20 cellular contexts compared by ENCODE assay signal in genomic region chr11:508956-509355, GRCh38. TPM values are rescaled to one million over a fixed set of nuclear protein-coding genes. Genes with fewer than 3 reads are reported as not detected.
A peak's percentile ranks its signal among the peaks of the same experiment; 100 is the strongest.
DNase-seq lines count a peak whose midpoint lies in the region; ATAC-seq and TF ChIP-seq lines count a peak whose summit lies in the region.
"Had no signal": no experiment of that assay in that cellular context is flagged by ENCODE, and none has a peak within 500 bp of the region (broad histone marks: within the 10 kb centered on the region; RNA-seq: fewer than 3 reads in every experiment).

No MANE protein-coding gene starts in this region.

- H4K91ac ChIP-seq in IMR-90 (ENCODE audit: insufficient read depth, low read depth, low read length), result no peak overlapping the region
- no peak overlapping the region for H4K91ac ChIP-seq in mesenchymal stem cell (ENCODE audit: low read length)

- H3K79me1 ChIP-seq in IMR-90 (ENCODE audit: low read depth in 1 of 2, low read length in 2 of 2), result peaks cover 19 to 44% of the 10 kb centered on the region in 2 experiments
- peaks cover 24% of the 10 kb centered on the region for H3K79me1 ChIP-seq in mesenchymal stem cell (replicated peaks; ENCODE audit: low read length, poor library complexity, severe bottlenecking)

- no peak overlapping the region for H3K27ac Mint-ChIP-seq in CD8-positive, alpha-beta T cell
- no peak overlapping the region for H3K27ac Mint-ChIP-seq in central memory CD8-positive, alpha-beta T cell (ENCODE audit: low read depth)
- H3K27ac Mint-ChIP-seq in neural progenitor cell, result no peak overlapping the region

- peaks cover 5% of the 10 kb centered on the region for H3K36me3 ChIP-seq in CD8-positive, alpha-beta T cell (ENCODE audit: insufficient read depth, low read length)
- peaks cover 10% of the 10 kb centered on the region for H3K36me3 ChIP-seq in IMR-90 (ENCODE audit: control insufficient read depth, insufficient read depth, low read length)
- no peaks in the 10 kb centered on the region for H3K36me3 ChIP-seq in neural progenitor cell
- H3K36me3 ChIP-seq in mesenchymal stem cell (ENCODE audit: control insufficient read depth in 1 of 2, insufficient read depth in 2 of 2, low read depth in 1 of 2, low read length in 2 of 2), result peaks cover 31 to 37% of the 10 kb centered on the region in 2 experiments
- H3K36me3 ChIP-seq: BE2C had no signal

- intact Hi-C loops in CD8-positive, alpha-beta T cell (cut with DNase I, micrococcal nuclease), result loop anchor here (5.0 kb wide), 2 partner anchors 197 to 302 kb away; partner anchors contain the start of genes BET1L (in 1 of the 2), IFITM1 (in 1 of the 2) and RIC8A (in 1 of the 2)
- intact Hi-C loops in IMR-90 (cut with micrococcal nuclease) (no loop called here), right cardiac atrium (cut with DNase I) (no loop called here)

- no peak overlapping the region for H2AFZ ChIP-seq in IMR-90 (replicated peaks; ENCODE audit: low read length, poor library complexity)
- H2AFZ ChIP-seq in neural progenitor cell (replicated peaks), result no peak overlapping the region
- no peak overlapping the region for H2AFZ ChIP-seq in mesenchymal stem cell (ENCODE audit: low read depth, low read length)
- H2AFZ ChIP-seq: parathyroid adenoma had no signal

- H2BK120ac ChIP-seq in IMR-90 (ENCODE audit: low read depth, low read length) (no peak overlapping the region), mesenchymal stem cell (ENCODE audit: low read depth, low read length) (no peak overlapping the region)

- peaks cover 12% of the 10 kb centered on the region for H3F3A ChIP-seq in neural progenitor cell (ENCODE audit: low read depth)

- no peaks in the 10 kb centered on the region for H3K27me3 Mint-ChIP-seq in CD8-positive, alpha-beta T cell (ENCODE audit: low read depth)
- no peaks in the 10 kb centered on the region for H3K27me3 Mint-ChIP-seq in central memory CD8-positive, alpha-beta T cell
- H3K27me3 Mint-ChIP-seq in neural progenitor cell (ENCODE audit: insufficient read depth, low read depth), result no peaks in the 10 kb centered on the region
- H3K27me3 Mint-ChIP-seq: activated CD8-positive, alpha-beta memory T cell treated with anti-CD3 and anti-CD28 coated beads, Interleukin-2, amount 10 ng/mL, durations not matched to agents 7 days and 5 days; stimulated activated memory B cell treated with anti-CD40 and anti-IgM and Interleukin-4, amounts not matched to agents 10 μg/mL and 1 μg/mL and 100 μg/mL, for 72 hours had no signal

- no peak overlapping the region for H4K5ac ChIP-seq in IMR-90 (ENCODE audit: low read depth, low read length)

- H3K79me2 ChIP-seq in neural progenitor cell (ENCODE audit: low read depth), result peaks cover 24% of the 10 kb centered on the region

- H3K9me3 ChIP-seq in CD8-positive, alpha-beta T cell (ENCODE audit: low read length), result no peaks in the 10 kb centered on the region
- H3K9me3 ChIP-seq in IMR-90 (ENCODE audit: control insufficient read depth, insufficient read depth, low read length) (no peaks in the 10 kb centered on the region), neural progenitor cell (ENCODE audit: low read depth) (no peaks in the 10 kb centered on the region), mesenchymal stem cell (ENCODE audit: control insufficient read depth, low read length) (no peaks in the 10 kb centered on the region), right cardiac atrium (ENCODE audit: control insufficient read depth, low read length) (no peaks in the 10 kb centered on the region)
- H3K9me3 ChIP-seq: ascending aorta, BE2C, Peyer's patch, sigmoid colon, thyroid gland had no signal

- 0 out of 2 replicates have a peak, but pooled peaks have one; percentile 16 for TF ChIP-seq POLR2A in IMR-90 (IDR thresholded peaks at IDR 0.05; ENCODE audit: low read depth, low read length)

- no peak for ATAC-seq in CD8-positive, alpha-beta T cell
- ATAC-seq in IMR-90 (ENCODE audit: low read depth), result no peak
- no peak for ATAC-seq in central memory CD8-positive, alpha-beta T cell (replicated peaks; ENCODE audit: extremely low read depth, poor library complexity, severe bottlenecking)
- no peak for ATAC-seq in right cardiac atrium
- ATAC-seq: activated CD4-positive, CD25-positive, alpha-beta regulatory T cell treated with anti-CD3 and anti-CD28 coated beads, Interleukin-2, amount 50 U/mL, for 24 hours; activated CD8-positive, alpha-beta memory T cell treated with anti-CD3 and anti-CD28 coated beads, Interleukin-2, amount 10 ng/mL, durations not matched to agents 7 days and 5 days; left ventricle myocardium superior; stimulated activated memory B cell treated with anti-CD40 and anti-IgM and Interleukin-4, amounts not matched to agents 10 μg/mL and 1 μg/mL and 100 μg/mL, for 72 hours had no signal

- H2BK15ac ChIP-seq in IMR-90 (ENCODE audit: low read depth, low read length) (no peak overlapping the region), mesenchymal stem cell (ENCODE audit: low read depth, poor library complexity, severe bottlenecking) (no peak overlapping the region)

- H2AK5ac ChIP-seq in IMR-90 (ENCODE audit: low read depth, low read length), result no peak overlapping the region
- no peak overlapping the region for H2AK5ac ChIP-seq in mesenchymal stem cell (ENCODE audit: low read length, severe bottlenecking)

- no peak for TF ChIP-seq CTCF in CD8-positive, alpha-beta T cell (IDR thresholded peaks at IDR 0.05)
- TF ChIP-seq CTCF in IMR-90 (conservative IDR thresholded peaks at IDR 0.05; ENCODE audit: low read depth, low read length) (no peak), neural progenitor cell (IDR thresholded peaks at IDR 0.05) (no peak)

- no peaks in the 10 kb centered on the region for H3K27me3 ChIP-seq in CD8-positive, alpha-beta T cell (ENCODE audit: insufficient read depth, low read length)
- no peaks in the 10 kb centered on the region for H3K27me3 ChIP-seq in IMR-90 (ENCODE audit: control insufficient read depth, insufficient read depth, low read length)
- no peaks in the 10 kb centered on the region for H3K27me3 ChIP-seq in neural progenitor cell
- no peaks in the 10 kb centered on the region for H3K27me3 ChIP-seq in mesenchymal stem cell (ENCODE audit: control insufficient read depth in 1 of 2, insufficient read depth in 1 of 2, low read length in 2 of 2)
- no peaks in the 10 kb centered on the region for H3K27me3 ChIP-seq in right cardiac atrium (ENCODE audit: control insufficient read depth, insufficient read depth)
- H3K27me3 ChIP-seq: ascending aorta, BE2C, Peyer's patch, sigmoid colon, thyroid gland had no signal

- H4K8ac ChIP-seq in IMR-90 (ENCODE audit: low read depth in 2 of 2, low read length in 2 of 2) (no peak overlapping the region), mesenchymal stem cell (ENCODE audit: low read length) (no peak overlapping the region)

- no peak for DNase-seq in CD8-positive, alpha-beta T cell
- no peak for DNase-seq in IMR-90
- no peak for DNase-seq in central memory CD8-positive, alpha-beta T cell (ENCODE audit: low spot score in 2 of 2)
- DNase-seq in neural progenitor cell (ENCODE audit: low spot score), result no peak
- no peak for DNase-seq in mesenchymal stem cell
- DNase-seq in NCI-H1436 treated with DMSO at 0.1 percent for 48 hours (lab: John Stamatoyannopoulos, UW), result no peak
- DNase-seq in right cardiac atrium, result no peak
- DNase-seq: activated CD8-positive, alpha-beta memory T cell treated with anti-CD3 and anti-CD28 coated beads, Interleukin-2, amount 10 ng/mL, durations not matched to agents 7 days and 5 days; activated gamma-delta T cell treated with Interleukin-2 at 50 U/mL for 16 hours; BE2C; left ventricle myocardium superior; NCI-H1417 treated with DMSO at 0.1 percent for 48 hours; Peyer's patch; sigmoid colon; T-helper 9 cell; thyroid gland had no signal

- H3K23ac ChIP-seq in IMR-90 (ENCODE audit: low read depth, low read length) (no peak overlapping the region; the same call in 1 of the 2 replicates), mesenchymal stem cell (ENCODE audit: low read length in 2 of 2) (no peak overlapping the region)

- H3K56ac ChIP-seq in IMR-90 (ENCODE audit: extremely low read depth, insufficient read depth, low read length), result no peak overlapping the region

- H3K4me1 ChIP-seq in CD8-positive, alpha-beta T cell (ENCODE audit: insufficient read depth, low read length), result peaks cover 31% of the 10 kb centered on the region
- H3K4me1 ChIP-seq in IMR-90 (ENCODE audit: control insufficient read depth, insufficient read depth, low read length) (peaks cover 7% of the 10 kb centered on the region), neural progenitor cell (peaks cover 6% of the 10 kb centered on the region), mesenchymal stem cell (ENCODE audit: control insufficient read depth, insufficient read depth, low read depth, low read length) (peaks cover 20% of the 10 kb centered on the region), right cardiac atrium (ENCODE audit: control insufficient read depth, insufficient read depth, low read length) (peaks cover 2% of the 10 kb centered on the region)
- H3K4me1 ChIP-seq: BE2C, parathyroid adenoma had no signal

- WGBS in IMR-90 (ENCODE audit: extremely low coverage in 2 of 2, insufficient read length in 1 of 2), 2 experiments, result 60% methylated on average over 1 of the region's 5 CpGs; no CpG with 5 or more reads in 1 of the 2 experiments
- WGBS in mesenchymal stem cell, result 98% methylated on average over 3 of the region's 5 CpGs
- 76% methylated on average over 5 of the region's 5 CpGs for WGBS in right cardiac atrium

- no peaks in the 10 kb centered on the region for H3K9me3 Mint-ChIP-seq in CD8-positive, alpha-beta T cell
- H3K9me3 Mint-ChIP-seq in central memory CD8-positive, alpha-beta T cell, result no peaks in the 10 kb centered on the region
- no peaks in the 10 kb centered on the region for H3K9me3 Mint-ChIP-seq in neural progenitor cell
- H3K9me3 Mint-ChIP-seq: stimulated activated memory B cell treated with anti-CD40 and anti-IgM and Interleukin-4, amounts not matched to agents 10 μg/mL and 1 μg/mL and 100 μg/mL, for 72 hours had no signal

- H4K20me1 ChIP-seq in IMR-90 (ENCODE audit: insufficient read depth, low read length) (peaks cover 3% of the 10 kb centered on the region), neural progenitor cell (ENCODE audit: low read depth) (peaks cover 19% of the 10 kb centered on the region)

- POLR2A ChIA-PET in CD8-positive, alpha-beta T cell (lab: Charles Lee), result interaction anchor here (1.0 kb wide), 1 partner anchor 28 kb away, joined by 4 read pairs; the partner anchor contains the start of gene LRRC56
- POLR2A ChIA-PET in IMR-90 (lab: Charles Lee; ENCODE audit: unreplicated experiment), result no interaction called here

- no peak overlapping the region for H3K4me2 ChIP-seq in IMR-90 (ENCODE audit: low read depth, low read length)
- no peak overlapping the region for H3K4me2 ChIP-seq in neural progenitor cell
- no peak overlapping the region for H3K4me2 ChIP-seq in mesenchymal stem cell (ENCODE audit: low read length, poor library complexity, severe bottlenecking)

- H3K4ac ChIP-seq in IMR-90 (ENCODE audit: low read depth, low read length) (no peak overlapping the region), mesenchymal stem cell (ENCODE audit: low read depth in 1 of 2, low read length in 2 of 2) (no peak overlapping the region)

- H3K14ac ChIP-seq in IMR-90 (replicated peaks; ENCODE audit: low read depth, low read length) (no peak overlapping the region), mesenchymal stem cell (ENCODE audit: low read length in 2 of 2) (no peak overlapping the region)

- no peak overlapping the region for H3K4me3 ChIP-seq in CD8-positive, alpha-beta T cell (ENCODE audit: low read depth, low read length)
- no peak overlapping the region for H3K4me3 ChIP-seq in IMR-90 (ENCODE audit: insufficient read depth, low read depth, low read length)
- H3K4me3 ChIP-seq in neural progenitor cell, result no peak overlapping the region
- no peak overlapping the region for H3K4me3 ChIP-seq in mesenchymal stem cell (ENCODE audit: insufficient read depth in 1 of 2, low read depth in 1 of 2, low read length in 2 of 2)
- H3K4me3 ChIP-seq in right cardiac atrium (ENCODE audit: low read length), result no peak overlapping the region
- H3K4me3 ChIP-seq: ascending aorta, Peyer's patch, sigmoid colon, thyroid gland had no signal

- H3K4me1 Mint-ChIP-seq in CD8-positive, alpha-beta T cell (ENCODE audit: low read depth), result peaks cover 20% of the 10 kb centered on the region
- peaks cover 9% of the 10 kb centered on the region for H3K4me1 Mint-ChIP-seq in central memory CD8-positive, alpha-beta T cell
- H3K4me1 Mint-ChIP-seq in neural progenitor cell, result peaks cover 14% of the 10 kb centered on the region

- BruUV-seq in IMR-90 (replicated peaks; lab: Mats Ljungman, UMichigan), result no TSS peak

- in situ Hi-C loops in IMR-90 (cut with MboI; ENCODE audit: low sequenced_read_pairs), result no loop called here

- H3K18ac ChIP-seq in IMR-90 (ENCODE audit: low read depth, low read length), result no peak overlapping the region
- H3K18ac ChIP-seq in mesenchymal stem cell (ENCODE audit: low read depth in 1 of 2, low read length in 2 of 2), result no peak overlapping the region

- peak overlapping the region; percentile 5 for H3K4me3 Mint-ChIP-seq in CD8-positive, alpha-beta T cell
- H3K4me3 Mint-ChIP-seq in central memory CD8-positive, alpha-beta T cell, result peak overlapping the region; percentile 57
- H3K4me3 Mint-ChIP-seq in neural progenitor cell, result peak overlapping the region; percentile 97

- no peak overlapping the region for H3K27ac ChIP-seq in CD8-positive, alpha-beta T cell (ENCODE audit: low read depth, low read length)
- H3K27ac ChIP-seq in IMR-90 (ENCODE audit: insufficient read depth, low read length) (no peak overlapping the region), neural progenitor cell (no peak overlapping the region), mesenchymal stem cell (ENCODE audit: low read length, poor library complexity, severe bottlenecking) (no peak overlapping the region), right cardiac atrium (ENCODE audit: low read length) (no peak overlapping the region)
- H3K27ac ChIP-seq: ascending aorta, parathyroid adenoma, Peyer's patch, sigmoid colon, thyroid gland had no signal

- H2BK12ac ChIP-seq in mesenchymal stem cell (ENCODE audit: low read length in 2 of 2), result no peak overlapping the region

- CTCF ChIA-PET in CD8-positive, alpha-beta T cell (lab: Charles Lee), result interaction anchor here (1.1 kb wide), 1 partner anchor 9 kb away, joined by 7 read pairs; no protein-coding TSS in a partner anchor
- CTCF ChIA-PET in IMR-90 (lab: Yijun Ruan, JAX), result interaction anchor here (1.9 kb wide), 1 partner anchor 10 kb away, joined by 6 read pairs; no protein-coding TSS in a partner anchor

- H2BK20ac ChIP-seq in IMR-90 (ENCODE audit: low read depth, low read length), result no peak overlapping the region

- H2BK5ac ChIP-seq in IMR-90 (ENCODE audit: low read depth, low read length, poor library complexity, severe bottlenecking), result no peak overlapping the region
- no peak overlapping the region for H2BK5ac ChIP-seq in mesenchymal stem cell (ENCODE audit: low read depth, low read length, poor library complexity, severe bottlenecking)

- dilution Hi-C loops in IMR-90 (cut with HindIII; ENCODE audit: low sequenced_read_pairs, unreplicated experiment), result no loop called here

- H3K36me3 Mint-ChIP-seq in CD8-positive, alpha-beta T cell, result peaks cover 25% of the 10 kb centered on the region
- H3K36me3 Mint-ChIP-seq in central memory CD8-positive, alpha-beta T cell (ENCODE audit: insufficient read depth), result peaks cover 29% of the 10 kb centered on the region
- H3K36me3 Mint-ChIP-seq in neural progenitor cell, result peaks cover 17% of the 10 kb centered on the region

- H3K9me1 ChIP-seq in IMR-90 (ENCODE audit: insufficient read depth, low read length), result peaks cover 5% of the 10 kb centered on the region

- no peak overlapping the region for H2AK9ac ChIP-seq in IMR-90 (replicated peaks; ENCODE audit: low read depth, low read length, poor library complexity)

- TF ChIP-seq RAD21 in IMR-90 (IDR thresholded peaks at IDR 0.05; ENCODE audit: low read length), result no peak

- H3K9ac ChIP-seq in IMR-90 (ENCODE audit: low read depth, low read length) (no peak overlapping the region), neural progenitor cell (no peak overlapping the region), mesenchymal stem cell (ENCODE audit: low read length) (no peak overlapping the region)
- H3K9ac ChIP-seq: parathyroid adenoma had no signal

RNA-seq across cellular contexts. Expression of gene RNH1, which starts 1.9 kb away (rescaled TPM):
- total RNA-seq in CD8-positive, alpha-beta T cell, result 100 to 1,000 TPM; 134 to 145 TPM
- total RNA-seq in IMR-90 (2012; rRNA removed) (138 and 143 TPM in 2 replicates), neural progenitor cell (ENCODE audit: low replicate concordance) (10.5 and 44.8 TPM in 2 replicates), right cardiac atrium (100 to 1,000 TPM; 188 to 203 (median 195) TPM)
- polyA plus RNA-seq in IMR-90 (2012; rRNA removed) (238 and 247 TPM in 2 replicates), right cardiac atrium (162 TPM)
- polyA plus RNA-seq in IMR-90 (2012; cell fraction: cytosol; rRNA removed), result 157 and 265 TPM in 2 replicates
- 135 and 414 TPM in 2 replicates for polyA plus RNA-seq in IMR-90 (2012; cell fraction: nucleus; rRNA removed; ENCODE audit: low replicate concordance)
- 114 TPM for polyA plus RNA-seq in mesenchymal stem cell (2013, experiment 1 of 2)
- 114 TPM for polyA plus RNA-seq in mesenchymal stem cell (2013, experiment 2 of 2)

RNA-seq across cellular contexts. Expression of gene HRAS, which starts 26.4 kb away (rescaled TPM):
- 10 to 100 TPM; 25.2 to 25.5 TPM for total RNA-seq in CD8-positive, alpha-beta T cell
- 99.4 and 108 TPM in 2 replicates for total RNA-seq in IMR-90 (2012; rRNA removed)
- 123 and 154 TPM in 2 replicates for polyA plus RNA-seq in IMR-90 (2012; rRNA removed)
- 122 and 126 TPM in 2 replicates for polyA plus RNA-seq in IMR-90 (2012; cell fraction: cytosol; rRNA removed)
- 101 and 217 TPM in 2 replicates for polyA plus RNA-seq in IMR-90 (2012; cell fraction: nucleus; rRNA removed; ENCODE audit: low replicate concordance)
- 21.2 and 32.3 TPM in 2 replicates for total RNA-seq in neural progenitor cell (ENCODE audit: low replicate concordance)
- polyA plus RNA-seq in mesenchymal stem cell (2013, experiment 1 of 2), result 41.9 TPM
- polyA plus RNA-seq in mesenchymal stem cell (2013, experiment 2 of 2), result 42.6 TPM
- 10 to 100 TPM; 45.7 to 60.4 (median 49.3) TPM for total RNA-seq in right cardiac atrium
- 64.4 TPM for polyA plus RNA-seq in right cardiac atrium

RNA-seq across cellular contexts. Expression of gene LRRC56, which starts 28.4 kb away (rescaled TPM):
- 1 to 10 TPM; 3.2 TPM for total RNA-seq in CD8-positive, alpha-beta T cell
- total RNA-seq in IMR-90 (2012; rRNA removed), result 0.28 and 0.36 TPM in 2 replicates
- polyA plus RNA-seq in IMR-90 (2012; rRNA removed), result 1.3 and 1.7 TPM in 2 replicates
- polyA plus RNA-seq in IMR-90 (2012; cell fraction: cytosol; rRNA removed), result 0.73 and 1.4 TPM in 2 replicates
- 5.4 and 11.7 TPM in 2 replicates for polyA plus RNA-seq in IMR-90 (2012; cell fraction: nucleus; rRNA removed; ENCODE audit: low replicate concordance)
- total RNA-seq in neural progenitor cell (ENCODE audit: low replicate concordance), result 0.45 and 1.4 TPM in 2 replicates
- 1.2 TPM for polyA plus RNA-seq in mesenchymal stem cell (2013, experiment 1 of 2)
- 1.2 TPM for polyA plus RNA-seq in mesenchymal stem cell (2013, experiment 2 of 2)
- total RNA-seq in right cardiac atrium, result under 1 TPM; 0.36 to 0.59 (median 0.43) TPM
- polyA plus RNA-seq in right cardiac atrium, result 0.48 TPM
- total RNA-seq: ascending aorta had no signal

RNA-seq across cellular contexts. Expression of gene LMNTD2, which starts 51.6 kb away (rescaled TPM):
- 1 to 10 TPM; 4.2 to 5.6 TPM for total RNA-seq in CD8-positive, alpha-beta T cell
- total RNA-seq in IMR-90 (2012; rRNA removed) (0.18 and 0.28 TPM in 2 replicates), neural progenitor cell (ENCODE audit: low replicate concordance) (1.1 and 2.5 TPM in 2 replicates), right cardiac atrium (1 to 10 TPM in 2 of 4 donors, under 1 TPM in 2; 0.65 to 1.4 (median 0.83) TPM)
- polyA plus RNA-seq in IMR-90 (2012; rRNA removed) (1.3 and 2.5 TPM in 2 replicates), right cardiac atrium (0.50 TPM)
- 1.1 and 1.7 TPM in 2 replicates for polyA plus RNA-seq in IMR-90 (2012; cell fraction: cytosol; rRNA removed)
- polyA plus RNA-seq in IMR-90 (2012; cell fraction: nucleus; rRNA removed; ENCODE audit: low replicate concordance), result 22.0 and 37.2 TPM in 2 replicates
- polyA plus RNA-seq in mesenchymal stem cell (2013, experiment 1 of 2), result 0.46 TPM
- 0.67 TPM for polyA plus RNA-seq in mesenchymal stem cell (2013, experiment 2 of 2)

RNA-seq across cellular contexts. Expression of gene RASSF7, which starts 51.8 kb away (rescaled TPM):
- total RNA-seq in CD8-positive, alpha-beta T cell, result 10 to 100 TPM; 11.8 to 15.3 TPM
- total RNA-seq in IMR-90 (2012; rRNA removed), result 6.8 and 6.9 TPM in 2 replicates
- 18.5 and 24.2 TPM in 2 replicates for polyA plus RNA-seq in IMR-90 (2012; rRNA removed)
- 22.9 and 28.1 TPM in 2 replicates for polyA plus RNA-seq in IMR-90 (2012; cell fraction: cytosol; rRNA removed)
- polyA plus RNA-seq in IMR-90 (2012; cell fraction: nucleus; rRNA removed; ENCODE audit: low replicate concordance), result 66.1 and 134 TPM in 2 replicates
- 12.8 and 48.3 TPM in 2 replicates for total RNA-seq in neural progenitor cell (ENCODE audit: low replicate concordance)
- polyA plus RNA-seq in mesenchymal stem cell (2013, experiment 1 of 2), result 3.2 TPM
- 2.3 TPM for polyA plus RNA-seq in mesenchymal stem cell (2013, experiment 2 of 2)
- 1 to 10 TPM; 2.5 to 6.3 (median 3.5) TPM for total RNA-seq in right cardiac atrium
- 5.3 TPM for polyA plus RNA-seq in right cardiac atrium

Comparison
In these comparisons a context has a peak if more than half of its experiments do, and no peak if none do; other contexts are left out.
1. H3K4me3 Mint-ChIP-seq: peak in every context shown above with its lines; median percentile 97 in neural progenitor cell; 57 in central memory CD8-positive, alpha-beta T cell; 5 in CD8-positive, alpha-beta T cell.
2. intact Hi-C loops: an anchor here in CD8-positive, alpha-beta T cell (5.0 kb wide); none called in IMR-90 and right cardiac atrium.